4 cellular contexts compared by ENCODE assay signal in genomic region chr1:247024658-247025057, GRCh38. TPM values are rescaled to one million over a fixed set of nuclear protein-coding genes. Genes with fewer than 3 reads are reported as not detected.
"Had no signal": no experiment of that assay in that cellular context is flagged by ENCODE, and none has a peak within 500 bp of the region (broad histone marks: within the 10 kb centered on the region; RNA-seq: fewer than 3 reads in every experiment).

No MANE protein-coding gene starts in this region.

RNA-seq across cellular contexts. Expression of gene ZNF695, which starts 16.8 kb away (rescaled TPM):
- total RNA-seq: naive thymus-derived CD8-positive, alpha-beta T cell; psoas muscle; right lobe of liver had no signal
- polyA plus RNA-seq: naive thymus-derived CD8-positive, alpha-beta T cell; pancreas had no signal
